ENCODE assay signal across 2 cellular contexts in genomic region chr12:31318870-31319269, GRCh38.
TF ChIP-seq lines count a peak whose summit lies in the region.

No MANE protein-coding gene starts in this region.

TF ChIP-seq in SK-N-SH, 30 proteins besides CTCF, POLR2A, EP300 and RAD21 (continued from another document):
- TF ChIP-seq, protein P1, sequence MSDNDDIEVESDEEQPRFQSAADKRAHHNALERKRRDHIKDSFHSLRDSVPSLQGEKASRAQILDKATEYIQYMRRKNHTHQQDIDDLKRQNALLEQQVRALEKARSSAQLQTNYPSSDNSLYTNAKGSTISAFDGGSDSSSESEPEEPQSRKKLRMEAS (IDR thresholded peaks at IDR 0.05; ENCODE audit: low read depth) = no peak
- TF ChIP-seq FOXM1 (IDR thresholded peaks at IDR 0.05; ENCODE audit: low read depth) (no peak), TEAD4 (IDR thresholded peaks at IDR 0.05; ENCODE audit: borderline replicate concordance, insufficient read depth) (no peak)
- TF ChIP-seq, protein P2, sequence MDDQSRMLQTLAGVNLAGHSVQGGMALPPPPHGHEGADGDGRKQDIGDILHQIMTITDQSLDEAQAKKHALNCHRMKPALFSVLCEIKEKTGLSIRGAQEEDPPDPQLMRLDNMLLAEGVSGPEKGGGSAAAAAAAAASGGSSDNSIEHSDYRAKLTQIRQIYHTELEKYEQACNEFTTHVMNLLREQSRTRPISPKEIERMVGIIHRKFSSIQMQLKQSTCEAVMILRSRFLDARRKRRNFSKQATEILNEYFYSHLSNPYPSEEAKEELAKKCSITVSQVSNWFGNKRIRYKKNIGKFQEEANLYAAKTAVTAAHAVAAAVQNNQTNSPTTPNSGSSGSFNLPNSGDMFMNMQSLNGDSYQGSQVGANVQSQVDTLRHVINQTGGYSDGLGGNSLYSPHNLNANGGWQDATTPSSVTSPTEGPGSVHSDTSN (IDR thresholded peaks at IDR 0.05) = no peak

TF ChIP-seq in SK-N-SH treated with all-trans-retinoic acid at 6 μM for 48 hours, 23 proteins besides CTCF, POLR2A, EP300 and RAD21 (continued from another document):
- TF ChIP-seq, protein P3, sequence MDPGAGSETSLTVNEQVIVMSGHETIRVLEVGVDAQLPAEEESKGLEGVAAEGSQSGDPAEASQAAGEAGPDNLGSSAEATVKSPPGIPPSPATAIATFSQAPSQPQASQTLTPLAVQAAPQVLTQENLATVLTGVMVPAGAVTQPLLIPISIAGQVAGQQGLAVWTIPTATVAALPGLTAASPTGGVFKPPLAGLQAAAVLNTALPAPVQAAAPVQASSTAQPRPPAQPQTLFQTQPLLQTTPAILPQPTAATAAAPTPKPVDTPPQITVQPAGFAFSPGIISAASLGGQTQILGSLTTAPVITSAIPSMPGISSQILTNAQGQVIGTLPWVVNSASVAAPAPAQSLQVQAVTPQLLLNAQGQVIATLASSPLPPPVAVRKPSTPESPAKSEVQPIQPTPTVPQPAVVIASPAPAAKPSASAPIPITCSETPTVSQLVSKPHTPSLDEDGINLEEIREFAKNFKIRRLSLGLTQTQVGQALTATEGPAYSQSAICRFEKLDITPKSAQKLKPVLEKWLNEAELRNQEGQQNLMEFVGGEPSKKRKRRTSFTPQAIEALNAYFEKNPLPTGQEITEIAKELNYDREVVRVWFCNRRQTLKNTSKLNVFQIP (CRISPR knock-in tag; IDR thresholded peaks at IDR 0.05; ENCODE audit: borderline replicate concordance, low read depth) = no peak
- no peak for TF ChIP-seq TCF4 (CRISPR knock-in tag; IDR thresholded peaks at IDR 0.05; ENCODE audit: borderline replicate concordance)
- TF ChIP-seq SNAI2 (CRISPR knock-in tag; IDR thresholded peaks at IDR 0.05) = no peak
- TF ChIP-seq BACH2 (CRISPR knock-in tag; IDR thresholded peaks at IDR 0.05; ENCODE audit: borderline replicate concordance) = no peak
- no peak for TF ChIP-seq PATZ1 (CRISPR knock-in tag; IDR thresholded peaks at IDR 0.05; ENCODE audit: borderline replicate concordance)
- TF ChIP-seq ZNF8 (CRISPR knock-in tag; IDR thresholded peaks at IDR 0.05) = no peak
- no peak for TF ChIP-seq ESRRG (CRISPR knock-in tag; IDR thresholded peaks at IDR 0.05)
- TF ChIP-seq CSDC2 (CRISPR knock-in tag; IDR thresholded peaks at IDR 0.05) = no peak
- no peak for TF ChIP-seq ZC3H10 (CRISPR knock-in tag; IDR thresholded peaks at IDR 0.05)
- TF ChIP-seq, protein P4, sequence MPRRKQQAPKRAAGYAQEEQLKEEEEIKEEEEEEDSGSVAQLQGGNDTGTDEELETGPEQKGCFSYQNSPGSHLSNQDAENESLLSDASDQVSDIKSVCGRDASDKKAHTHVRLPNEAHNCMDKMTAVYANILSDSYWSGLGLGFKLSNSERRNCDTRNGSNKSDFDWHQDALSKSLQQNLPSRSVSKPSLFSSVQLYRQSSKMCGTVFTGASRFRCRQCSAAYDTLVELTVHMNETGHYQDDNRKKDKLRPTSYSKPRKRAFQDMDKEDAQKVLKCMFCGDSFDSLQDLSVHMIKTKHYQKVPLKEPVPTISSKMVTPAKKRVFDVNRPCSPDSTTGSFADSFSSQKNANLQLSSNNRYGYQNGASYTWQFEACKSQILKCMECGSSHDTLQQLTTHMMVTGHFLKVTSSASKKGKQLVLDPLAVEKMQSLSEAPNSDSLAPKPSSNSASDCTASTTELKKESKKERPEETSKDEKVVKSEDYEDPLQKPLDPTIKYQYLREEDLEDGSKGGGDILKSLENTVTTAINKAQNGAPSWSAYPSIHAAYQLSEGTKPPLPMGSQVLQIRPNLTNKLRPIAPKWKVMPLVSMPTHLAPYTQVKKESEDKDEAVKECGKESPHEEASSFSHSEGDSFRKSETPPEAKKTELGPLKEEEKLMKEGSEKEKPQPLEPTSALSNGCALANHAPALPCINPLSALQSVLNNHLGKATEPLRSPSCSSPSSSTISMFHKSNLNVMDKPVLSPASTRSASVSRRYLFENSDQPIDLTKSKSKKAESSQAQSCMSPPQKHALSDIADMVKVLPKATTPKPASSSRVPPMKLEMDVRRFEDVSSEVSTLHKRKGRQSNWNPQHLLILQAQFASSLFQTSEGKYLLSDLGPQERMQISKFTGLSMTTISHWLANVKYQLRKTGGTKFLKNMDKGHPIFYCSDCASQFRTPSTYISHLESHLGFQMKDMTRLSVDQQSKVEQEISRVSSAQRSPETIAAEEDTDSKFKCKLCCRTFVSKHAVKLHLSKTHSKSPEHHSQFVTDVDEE (CRISPR knock-in tag; IDR thresholded peaks at IDR 0.05) = no peak
